ENCODE assay signal across 1 cellular context in genomic region chr5:74415695-74416102, GRCh38.
TF ChIP-seq lines count a peak whose summit lies in the region.

No MANE protein-coding gene starts in this region.

TF ChIP-seq in HepG2, 621 proteins besides CTCF, POLR2A, EP300 and RAD21 (continued from another document and continues in another):
- TF ChIP-seq REST (IDR thresholded peaks at IDR 0.05; ENCODE audit: borderline replicate concordance in 1 of 2, low read depth in 1 of 2, low read length in 2 of 2) (peak in 1 of 2 experiments; percentile 23; a peak in 1 of 4 replicates), FOXO1 (CRISPR knock-in tag; IDR thresholded peaks at IDR 0.05) (peak; percentile 60; the same call in 1 of the 2 replicates), KMT2B (CRISPR knock-in tag; IDR thresholded peaks at IDR 0.05) (0 out of 2 replicates have a peak, but pooled peaks have one; percentile 37), ATF7-NPFF (CRISPR knock-in tag; IDR thresholded peaks at IDR 0.05; ENCODE audit: low read depth) (no peak), KDM1A (CRISPR knock-in tag; IDR thresholded peaks at IDR 0.05) (no peak), ZNF790 (CRISPR knock-in tag; IDR thresholded peaks at IDR 0.05; ENCODE audit: borderline replicate concordance) (0 out of 2 replicates have a peak, but pooled peaks have one; percentile 25), ZNF121 (CRISPR knock-in tag; IDR thresholded peaks at IDR 0.05) (0 out of 2 replicates have a peak, but pooled peaks have one; percentile 32), SMAD3 (CRISPR knock-in tag; IDR thresholded peaks at IDR 0.05) (0 out of 2 replicates have a peak, but pooled peaks have one; percentile 21), TEAD3 (CRISPR knock-in tag; optimal IDR thresholded peaks at IDR 0.05; ENCODE audit: borderline replicate concordance) (peak; percentile 65), BCL6 (CRISPR knock-in tag; IDR thresholded peaks at IDR 0.05) (peak; percentile 88), ZMYM4 (CRISPR knock-in tag; IDR thresholded peaks at IDR 0.05) (peak; percentile 56), ZNF407 (CRISPR knock-in tag; IDR thresholded peaks at IDR 0.05; ENCODE audit: not compliant biosample characterization) (no peak), CHCHD3 (CRISPR knock-in tag; IDR thresholded peaks at IDR 0.05) (no peak), RARA (CRISPR knock-in tag; IDR thresholded peaks at IDR 0.05) (peak; percentile 85), TCF7 (IDR thresholded peaks at IDR 0.05; ENCODE audit: low read depth) (peak; percentile 82), HNF4G (IDR thresholded peaks at IDR 0.05; ENCODE audit: borderline replicate concordance, low read depth, low read length) (no peak), HNF4G (CRISPR knock-in tag; IDR thresholded peaks at IDR 0.05; ENCODE audit: borderline replicate concordance, low read depth) (0 out of 2 replicates have a peak, but pooled peaks have one; percentile 40), PPARG (CRISPR knock-in tag; conservative IDR thresholded peaks at IDR 0.05) (peak; percentile 67; the same call in 1 of the 2 replicates), ETV5 (CRISPR knock-in tag; IDR thresholded peaks at IDR 0.05; ENCODE audit: borderline replicate concordance) (peak; percentile 91), SIX4 (CRISPR knock-in tag; IDR thresholded peaks at IDR 0.05) (0 out of 2 replicates have a peak, but pooled peaks have one; percentile 26), ZBTB7B (CRISPR knock-in tag; IDR thresholded peaks at IDR 0.05) (0 out of 2 replicates have a peak, but pooled peaks have one; percentile 40), RXRA (CRISPR knock-in tag; IDR thresholded peaks at IDR 0.05) (peak; percentile 44; the same call in 1 of the 2 replicates), ZNF136 (CRISPR knock-in tag; IDR thresholded peaks at IDR 0.05; ENCODE audit: low read depth) (peak; percentile 65), NR2F2 (IDR thresholded peaks at IDR 0.05; ENCODE audit: borderline replicate concordance, low read depth) (peak; percentile 69), GATA4 (IDR thresholded peaks at IDR 0.05; ENCODE audit: borderline replicate concordance, low read depth) (peak; percentile 75; the same call in 1 of the 2 replicates), NCOR1 (IDR thresholded peaks at IDR 0.05; ENCODE audit: borderline replicate concordance, low read length) (0 out of 2 replicates have a peak, but pooled peaks have one; percentile 29), ZNF292 (CRISPR knock-in tag; IDR thresholded peaks at IDR 0.05; ENCODE audit: borderline replicate concordance, low read depth) (0 out of 2 replicates have a peak, but pooled peaks have one; percentile 70), PHF21A (CRISPR knock-in tag; IDR thresholded peaks at IDR 0.05) (peak; percentile 86), ZNF501 (CRISPR knock-in tag; IDR thresholded peaks at IDR 0.05) (0 out of 2 replicates have a peak, but pooled peaks have one; percentile 34), SAP130 (CRISPR knock-in tag; IDR thresholded peaks at IDR 0.05; ENCODE audit: low read depth) (peak; percentile 72), ZBTB14 (CRISPR knock-in tag; IDR thresholded peaks at IDR 0.05) (no peak), PAXIP1 (CRISPR knock-in tag; conservative IDR thresholded peaks at IDR 0.05) (peak; percentile 81), SOX13 (IDR thresholded peaks at IDR 0.05) (no peak), SOX13 (CRISPR knock-in tag; conservative IDR thresholded peaks at IDR 0.05 in 1 of 2, IDR thresholded peaks at IDR 0.05 in 1 of 2) (peak in 1 of 2 experiments; percentile 57; a peak in 1 of 4 replicates), HMGXB4 (CRISPR knock-in tag; IDR thresholded peaks at IDR 0.05; ENCODE audit: borderline replicate concordance in 1 of 2, low read depth in 1 of 2) (no peak), CCDC6 (CRISPR knock-in tag; IDR thresholded peaks at IDR 0.05) (peak; percentile 63; the same call in 1 of the 2 replicates), ZIK1 (CRISPR knock-in tag; IDR thresholded peaks at IDR 0.05; ENCODE audit: borderline replicate concordance, low read depth) (no peak), GLMP (CRISPR knock-in tag; IDR thresholded peaks at IDR 0.05; ENCODE audit: borderline replicate concordance) (no peak), MXI1 (IDR thresholded peaks at IDR 0.05; ENCODE audit: borderline replicate concordance, low read depth, low read length) (no peak)
